ENCODE assay signal across 8 cellular contexts in the genomic region with DNA sequence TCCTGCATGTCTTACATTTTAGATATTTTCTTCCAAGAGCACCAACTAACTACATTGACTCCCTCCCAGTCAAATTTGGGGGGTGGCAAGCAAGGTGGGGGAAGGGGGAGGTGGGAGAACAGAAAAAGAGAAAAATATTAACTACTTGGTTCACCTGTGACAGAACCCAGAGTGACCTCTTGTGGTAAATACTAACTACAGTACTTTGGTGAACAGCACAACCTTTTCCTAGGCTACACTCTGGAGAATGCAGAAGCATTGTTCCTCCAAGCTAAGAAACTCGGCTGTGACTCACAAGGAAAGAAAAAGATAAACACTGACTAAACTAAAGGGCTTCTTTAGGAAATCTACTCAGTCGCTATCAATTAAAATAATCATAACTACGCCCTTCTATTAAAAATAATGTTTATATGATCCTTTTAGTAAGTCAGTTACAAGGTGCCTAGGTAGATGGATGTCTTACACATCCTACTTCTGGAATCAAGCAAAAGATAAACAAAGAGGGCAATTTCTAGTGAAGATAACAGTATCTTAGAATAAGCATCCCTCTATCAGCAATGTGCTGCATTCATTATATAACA. TPM values are rescaled to one million over a fixed set of nuclear protein-coding genes. Genes with fewer than 3 reads are reported as not detected.
DNase-seq lines count a peak whose midpoint lies in the region; ATAC-seq and TF ChIP-seq lines count a peak whose summit lies in the region.

No MANE protein-coding gene starts in this region.

- H3K4me3 ChIP-seq in HCT116 (replicated peaks in 1 of 2; ENCODE audit: low read depth in 1 of 2, low read length in 2 of 2), result no peak overlapping the region
- H3K4me3 ChIP-seq in choroid plexus epithelial cell (ENCODE audit: low read depth, low read length), result no peak overlapping the region
- H3K4me3 ChIP-seq in psoas muscle, result no peak overlapping the region
- no peak overlapping the region for H3K4me3 ChIP-seq in CD8-positive, alpha-beta T cell (ENCODE audit: low read depth, low read length)

- CTCF ChIA-PET in HCT116 (lab: Charles Lee), result interaction anchor here (1.3 kb wide), 1 partner anchor 861 kb away, joined by 4 read pairs; no protein-coding TSS in a partner anchor
- CTCF ChIA-PET in CD8-positive, alpha-beta T cell (lab: Charles Lee), result no interaction called here

- no peak overlapping the region for H3K4me2 ChIP-seq in HCT116 (ENCODE audit: low read length)

- H3K36me3 ChIP-seq in HCT116 (ENCODE audit: control insufficient read depth in 1 of 2, insufficient read depth in 2 of 2, low read length in 2 of 2) (no peaks in the 10 kb centered on the region), psoas muscle (ENCODE audit: insufficient read depth in 1 of 2, low read depth in 1 of 2) (no peaks in the 10 kb centered on the region)
- H3K36me3 ChIP-seq in CD8-positive, alpha-beta T cell (ENCODE audit: insufficient read depth, low read length), result no peaks in the 10 kb centered on the region

- intact Hi-C loops in HCT116 (cut with micrococcal nuclease) (loop anchor here (5.0 kb wide), 1 partner anchor 863 kb away; no protein-coding TSS in a partner anchor), psoas muscle (cut with DNase I) (loop anchor here (10.0 kb wide), 2 partner anchors 855 to 875 kb away; no protein-coding TSS in a partner anchor)
- intact Hi-C loops in CD8-positive, alpha-beta T cell (cut with DNase I, micrococcal nuclease), result no loop called here

- ATAC-seq in HCT116, result 0 out of 2 replicates have a peak, but pooled peaks have one; percentile 44
- no peak for ATAC-seq in psoas muscle
- ATAC-seq in CD8-positive, alpha-beta T cell, result no peak

- no peaks in the 10 kb centered on the region for H3K4me1 Mint-ChIP-seq in CD8-positive, alpha-beta T cell (ENCODE audit: low read depth)

- no peaks in the 10 kb centered on the region for H3K9me3 Mint-ChIP-seq in CD8-positive, alpha-beta T cell

- WGBS in psoas muscle, 3 donors, result 29 to 31% (median 30%) methylated on average over 3 of the region's 3 CpGs

- no TSS peak for BruUV-seq in HCT116 (replicated peaks; lab: Mats Ljungman, UMichigan)

- no peak for TF ChIP-seq POLR2A in HCT116 (IDR thresholded peaks at IDR 0.05; ENCODE audit: borderline replicate concordance, extremely low read depth, insufficient read depth, insufficient read length)

- DNase-seq in HCT116 (ENCODE audit: low read depth, low spot score) (no peak), NCI-H2171 treated with DMSO at 0.1 percent for 48 hours (lab: John Stamatoyannopoulos, UW) (peak; percentile 87), choroid plexus epithelial cell (ENCODE audit: low read depth) (peak; percentile 59), psoas muscle (no peak), activated gamma-delta T cell treated with Interleukin-2 at 50 U/mL for 16 hours (no peak), NCI-H128 (lab: John Stamatoyannopoulos, UW; ENCODE audit: unreplicated experiment) (no peak), T-helper 9 cell (no peak)
- DNase-seq in CD8-positive, alpha-beta T cell, result no peak

- POLR2A ChIA-PET in HCT116 (lab: Charles Lee), result no interaction called here
- POLR2A ChIA-PET in CD8-positive, alpha-beta T cell (lab: Charles Lee), result no interaction called here

- H2AFZ ChIP-seq in HCT116 (ENCODE audit: low read depth, low read length, poor library complexity, severe bottlenecking), result no peak overlapping the region

- H3K27me3 ChIP-seq in HCT116 (ENCODE audit: insufficient read depth, low read length) (no peaks in the 10 kb centered on the region; the same call in 1 of the 2 replicates), psoas muscle (ENCODE audit: insufficient read depth in 3 of 3, low read length in 2 of 3) (peaks cover 5 to 30% (median 6%) of the 10 kb centered on the region in 3 donors)
- peaks cover 4% of the 10 kb centered on the region for H3K27me3 ChIP-seq in CD8-positive, alpha-beta T cell (ENCODE audit: insufficient read depth, low read length)

- no peak for TF ChIP-seq RAD21 in HCT116 (IDR thresholded peaks at IDR 0.05; ENCODE audit: low read depth)

- no peaks in the 10 kb centered on the region for H3K9me2 ChIP-seq in HCT116 (ENCODE audit: insufficient read depth)

- peaks cover 17% of the 10 kb centered on the region for H3K27me3 Mint-ChIP-seq in CD8-positive, alpha-beta T cell (ENCODE audit: low read depth)

- TF ChIP-seq CTCF in HCT116 (IDR thresholded peaks at IDR 0.05 in 2 of 3, conservative IDR thresholded peaks at IDR 0.05 in 1 of 3; ENCODE audit: borderline replicate concordance in 1 of 3, insufficient read depth in 1 of 3, low read depth in 2 of 3, low read length in 2 of 3) (peak in 2 of 3 experiments; percentile 10 to 31; a peak in 2 of 6 replicates), choroid plexus epithelial cell (conservative IDR thresholded peaks at IDR 0.05; ENCODE audit: low read depth, low read length) (peak; percentile 49), psoas muscle (IDR thresholded peaks at IDR 0.05) (peak; percentile 23)
- no peak for TF ChIP-seq CTCF in CD8-positive, alpha-beta T cell (IDR thresholded peaks at IDR 0.05)

- no peak overlapping the region for H3K27ac ChIP-seq in HCT116 (ENCODE audit: low read depth, low read length)
- no peak overlapping the region for H3K27ac ChIP-seq in psoas muscle
- H3K27ac ChIP-seq in CD8-positive, alpha-beta T cell (ENCODE audit: low read depth, low read length), result no peak overlapping the region

- no peaks in the 10 kb centered on the region for H3K36me3 Mint-ChIP-seq in CD8-positive, alpha-beta T cell

- no peaks in the 10 kb centered on the region; the same call in 1 of the 2 replicates for H4K20me1 ChIP-seq in HCT116 (ENCODE audit: insufficient read depth)

- H3K27ac Mint-ChIP-seq in CD8-positive, alpha-beta T cell, result no peak overlapping the region

- no peaks in the 10 kb centered on the region for H3K79me2 ChIP-seq in HCT116 (ENCODE audit: insufficient read depth, low read length)

- H3K9ac ChIP-seq in HCT116 (ENCODE audit: low read length), result no peak overlapping the region

- no peaks in the 10 kb centered on the region for H3K4me1 ChIP-seq in HCT116 (ENCODE audit: control insufficient read depth in 1 of 2, insufficient read depth in 2 of 2, low read length in 2 of 2)
- H3K4me1 ChIP-seq in psoas muscle, result no peaks in the 10 kb centered on the region
- no peaks in the 10 kb centered on the region for H3K4me1 ChIP-seq in CD8-positive, alpha-beta T cell (ENCODE audit: insufficient read depth, low read length)

- no peak overlapping the region for H3K4me3 Mint-ChIP-seq in CD8-positive, alpha-beta T cell

- RAD21 ChIA-PET in HCT116 (lab: Charles Lee; ENCODE audit: low non-redundant PET in 1 of 2, low total read pairs in 2 of 2, uncharacterized antibody in 2 of 2, unreplicated experiment in 2 of 2), result no interaction called here

- no peaks in the 10 kb centered on the region; a peak in 1 of 4 replicates for H3K9me3 ChIP-seq in HCT116 (ENCODE audit: control insufficient read depth in 1 of 2, insufficient read depth in 1 of 2, low read depth in 1 of 2, low read length in 2 of 2)
- no peaks in the 10 kb centered on the region for H3K9me3 ChIP-seq in psoas muscle
- H3K9me3 ChIP-seq in CD8-positive, alpha-beta T cell (ENCODE audit: low read length), result no peaks in the 10 kb centered on the region

TF ChIP-seq in HCT116, 20 proteins besides CTCF, POLR2A, EP300 and RAD21:
- TF ChIP-seq CBX3 (IDR thresholded peaks at IDR 0.05; ENCODE audit: low read depth) (no peak), ZNF274 (IDR thresholded peaks at IDR 0.05; ENCODE audit: low read depth, low read length) (no peak), EZH2phosphoT487 (IDR thresholded peaks at IDR 0.05; ENCODE audit: borderline replicate concordance) (no peak), ZFX (IDR thresholded peaks at IDR 0.05) (no peak), SP1 (IDR thresholded peaks at IDR 0.05; ENCODE audit: low read depth) (no peak), FOSL1 (IDR thresholded peaks at IDR 0.05; ENCODE audit: low read depth) (no peak), EZH2 (IDR thresholded peaks at IDR 0.05) (no peak), CEBPB (IDR thresholded peaks at IDR 0.05; ENCODE audit: low read depth) (no peak), YY1 (IDR thresholded peaks at IDR 0.05; ENCODE audit: extremely low read depth, insufficient replicate concordance, low read depth, low read length) (no peak), POLR2AphosphoS5 (IDR thresholded peaks at IDR 0.05; ENCODE audit: low read depth, low read length) (no peak), TCF7L2 (IDR thresholded peaks at IDR 0.05; ENCODE audit: borderline replicate concordance, extremely low read depth, insufficient read depth, insufficient read length) (no peak)

RNA-seq across cellular contexts. Expression of a gene that starts 5.4 kb away (rescaled TPM):
- not detected for total RNA-seq in HCT116 (2021; ENCODE audit: unreplicated experiment)
- polyA plus RNA-seq in HCT116 (2012), result not detected in 2 replicates
- total RNA-seq in psoas muscle, result not detected
- under 1 TPM in 1 of 3 donors, not detected in 2; under 0.01 TPM for polyA plus RNA-seq in psoas muscle
- total RNA-seq in CD8-positive, alpha-beta T cell, result not detected

Comparison
In these comparisons a context has a peak if more than half of its experiments do, and no peak if none do; other contexts are left out.
1. DNase-seq: peak in NCI-H2171 treated with DMSO at 0.1 percent for 48 hours (single experiment) and choroid plexus epithelial cell (single experiment); none in HCT116 (single experiment), psoas muscle (0 of 2), activated gamma-delta T cell treated with Interleukin-2 at 50 U/mL for 16 hours (single experiment), NCI-H128 (single experiment), T-helper 9 cell (single experiment) and CD8-positive, alpha-beta T cell (0 of 7).
2. intact Hi-C loops: an anchor here in HCT116 (5.0 kb wide) and psoas muscle (10.0 kb wide); none called in CD8-positive, alpha-beta T cell.